8 cellular contexts compared by ENCODE assay signal in genomic region chr4:150297861-150298474, GRCh38.
A peak's percentile ranks its signal among the peaks of the same experiment; 100 is the strongest.
DNase-seq lines count a peak whose midpoint lies in the region; ATAC-seq and TF ChIP-seq lines count a peak whose summit lies in the region.

No MANE protein-coding gene starts in this region.

- peak; percentile 47 for TF ChIP-seq CTCF in GM10266 (IDR thresholded peaks at IDR 0.05; ENCODE audit: control insufficient read depth, insufficient read depth, low read depth, missing control alignments)

- DNase-seq in AG08395 (ENCODE audit: low spot score), result peak; percentile 15
- no peak for DNase-seq in GM10266 (ENCODE audit: extremely low spot score)
- DNase-seq in NCI-H1105 (lab: John Stamatoyannopoulos, UW), result peak; percentile 18
- DNase-seq in activated CD4-positive, alpha-beta T cell treated with anti-CD3 and anti-CD28 coated beads, Interleukin-2, amount 50 U/mL, for 48 hours, result peak; percentile 29 to 46
- DNase-seq in head of caudate nucleus, result peak in 24 of 42 donors; percentile 11 to 75 (median 46)
- peak in 2 of 3 donors; percentile 19 for DNase-seq in stimulated activated CD4-positive, alpha-beta T cell treated with anti-CD3 and anti-CD28 coated beads, Interleukin-12 subunit alpha, Interleukin-12 subunit beta, amount 100 ng/mL, for 48 hours (ENCODE audit: low read depth in 2 of 3, low spot score in 1 of 3)
- no peak for DNase-seq in HEK293T (ENCODE audit: extremely low spot score)

- no peak for ATAC-seq in HG03460 (IDR thresholded peaks at IDR 0.05; ENCODE audit: unreplicated experiment)

- intact Hi-C loops in head of caudate nucleus (cut with DNase I), result loop anchor here (5.0 kb wide), 1 partner anchor 569 kb away; no protein-coding TSS in a partner anchor

- CTCF ChIA-PET in HEK293T (lab: Yijun Ruan, JAX), result interaction anchor here (0.6 to 1.8 kb wide), 5 partner anchors 15 to 569 kb away, joined by 3 to 5 read pairs (median 4); no protein-coding TSS in a partner anchor

- POLR2A ChIA-PET in HEK293T (lab: Yijun Ruan, JAX), result no interaction called here

TF ChIP-seq in HEK293T, 16 proteins besides CTCF, POLR2A, EP300 and RAD21:
- TF ChIP-seq L3MBTL2 (conservative IDR thresholded peaks at IDR 0.05), result no peak
- TF ChIP-seq CTBP1 (IDR thresholded peaks at IDR 0.05; ENCODE audit: borderline replicate concordance), result no peak
- TF ChIP-seq FOXM1 (IDR thresholded peaks at IDR 0.05; ENCODE audit: borderline replicate concordance), result no peak

Comparison
In these comparisons a context has a peak if more than half of its experiments do, and no peak if none do; other contexts are left out.
1. DNase-seq: peak in AG08395 (single experiment), NCI-H1105 (single experiment), activated CD4-positive, alpha-beta T cell treated with anti-CD3 and anti-CD28 coated beads, Interleukin-2, amount 50 U/mL, for 48 hours (2 of 2), head of caudate nucleus (24 of 42) and stimulated activated CD4-positive, alpha-beta T cell treated with anti-CD3 and anti-CD28 coated beads, Interleukin-12 subunit alpha, Interleukin-12 subunit beta, amount 100 ng/mL, for 48 hours (2 of 3); none in GM10266 (single experiment) and HEK293T (single experiment).